Comparison of ENCODE assay signal across 8 cellular contexts in genomic region chr22:50507991-50508884, GRCh38. TPM values are rescaled to one million over a fixed set of nuclear protein-coding genes. Genes with fewer than 3 reads are reported as not detected.
A peak's percentile ranks its signal among the peaks of the same experiment; 100 is the strongest.
DNase-seq lines count a peak whose midpoint lies in the region; TF ChIP-seq lines count a peak whose summit lies in the region.

Gene NCAPH2, plus strand, starts transcription at chr22:50508224. Its CDS starts 114 bp downstream, at chr22:50508338.

- H3K9me3 ChIP-seq in HAP-1: no peaks in the 10 kb centered on the region
- no peaks in the 10 kb centered on the region for H3K9me3 ChIP-seq in MM.1S (replicated peaks; ENCODE audit: insufficient read depth, low read length)
- no peaks in the 10 kb centered on the region for H3K9me3 ChIP-seq in neutrophil

- no peak for TF ChIP-seq CTCF in MM.1S (IDR thresholded peaks at IDR 0.05; ENCODE audit: low read length)
- no peak for TF ChIP-seq CTCF in neutrophil (IDR thresholded peaks at IDR 0.05)

- no peaks in the 10 kb centered on the region for H3K9me2 ChIP-seq in MM.1S (replicated peaks; ENCODE audit: insufficient read depth, low read length)

- no peaks in the 10 kb centered on the region for H3K27me3 Mint-ChIP-seq in activated naive CD4-positive, alpha-beta T cell treated with anti-CD3 and anti-CD28 coated beads, Interleukin-2, amount 10 ng/mL, durations not matched to agents 7 days and 5 days

- in situ Hi-C loops in G401 (cut with HindIII; ENCODE audit: low sequenced_read_pairs): no loop called here
- in situ Hi-C loops in HAP-1 (cut with MboI; ENCODE audit: low sequenced_read_pairs): no loop called here
- in situ Hi-C loops in SK-MEL-5 (cut with HindIII; ENCODE audit: low pct_unique_long_range_greater_than_20kb, low sequenced_read_pairs): no loop called here

- peak within 1 kb of the TSS; percentile 92 for H2AFZ ChIP-seq in MM.1S (ENCODE audit: low read length)

- peaks cover 74% of the 10 kb centered on the region for H3K79me2 ChIP-seq in MM.1S (ENCODE audit: low read length)

- peak within 1 kb of the TSS; percentile 96 for H3K27ac Mint-ChIP-seq in activated naive CD4-positive, alpha-beta T cell treated with anti-CD3 and anti-CD28 coated beads, Interleukin-2, amount 10 ng/mL, durations not matched to agents 7 days and 5 days

- peaks cover 37% of the 10 kb centered on the region for H3K36me3 ChIP-seq in HAP-1 (replicated peaks)
- H3K36me3 ChIP-seq in MM.1S (replicated peaks; ENCODE audit: insufficient read depth, low read length): no peaks in the 10 kb centered on the region
- peaks cover 34% of the 10 kb centered on the region for H3K36me3 ChIP-seq in neutrophil

- peak within 1 kb of the TSS; percentile 94 for H3K4me2 ChIP-seq in MM.1S (ENCODE audit: low read depth, low read length)

- CTCF ChIA-PET in activated naive CD4-positive, alpha-beta T cell treated with anti-CD3 and anti-CD28 coated beads, Interleukin-2, amount 10 ng/mL, durations not matched to agents 7 days and 5 days (lab: Charles Lee): interaction anchor here (0.7 to 2.0 kb wide), 11 partner anchors 10 to 232 kb away, joined by 3 to 14 read pairs (median 4); partner anchors contain the start of gene SCO2

- peak within 1 kb of the TSS; percentile 84 for H3K27ac ChIP-seq in MM.1S (ENCODE audit: low read length)
- H3K27ac ChIP-seq in neutrophil: peak within 1 kb of the TSS; percentile 92
- H3K27ac ChIP-seq in substantia nigra (ENCODE audit: low read depth, low read length, poor library complexity, severe bottlenecking): peak within 1 kb of the TSS; percentile 92

- H3K9me3 Mint-ChIP-seq in activated naive CD4-positive, alpha-beta T cell treated with anti-CD3 and anti-CD28 coated beads, Interleukin-2, amount 10 ng/mL, durations not matched to agents 7 days and 5 days: no peaks in the 10 kb centered on the region

- DNase-seq in G401 (ENCODE audit: low spot score): peak; percentile 97
- peak; percentile 89 to 97 for DNase-seq in HAP-1 (ENCODE audit: low spot score in 2 of 2)
- peak; percentile 98 for DNase-seq in MM.1S
- peak; percentile 97 for DNase-seq in SK-MEL-5 (ENCODE audit: low read depth, low spot score)
- peak; percentile 97 for DNase-seq in activated naive CD4-positive, alpha-beta T cell treated with anti-CD3 and anti-CD28 coated beads, Interleukin-2, amount 10 ng/mL, durations not matched to agents 7 days and 5 days
- peak; percentile 100 for DNase-seq in germinal center (ENCODE audit: low spot score)
- DNase-seq in substantia nigra (lab: John Stamatoyannopoulos, UW): peak in 43 of 49 donors; percentile 89 to 100 (median 99)

- peak within 1 kb of the TSS; percentile 93 for H3K4me3 Mint-ChIP-seq in activated naive CD4-positive, alpha-beta T cell treated with anti-CD3 and anti-CD28 coated beads, Interleukin-2, amount 10 ng/mL, durations not matched to agents 7 days and 5 days

- H3K4me1 ChIP-seq in HAP-1: peaks cover 8% of the 10 kb centered on the region
- H3K4me1 ChIP-seq in MM.1S (ENCODE audit: low read length): peaks cover 6% of the 10 kb centered on the region
- H3K4me1 ChIP-seq in neutrophil (ENCODE audit: control insufficient read depth in 1 of 2, insufficient read depth in 1 of 2, low read depth in 1 of 2, low read length in 1 of 2): peaks cover 16 to 22% of the 10 kb centered on the region in 2 experiments

- H3K27me3 ChIP-seq in HAP-1 (ENCODE audit: low read depth) (no peaks in the 10 kb centered on the region), MM.1S (replicated peaks; ENCODE audit: insufficient read depth, low read length) (no peaks in the 10 kb centered on the region), neutrophil (no peaks in the 10 kb centered on the region)

- H3K4me3 ChIP-seq in HAP-1: peak within 1 kb of the TSS; percentile 99
- H3K4me3 ChIP-seq in MM.1S (ENCODE audit: low read length): peak within 1 kb of the TSS; percentile 89
- H3K4me3 ChIP-seq in neutrophil (ENCODE audit: low read depth in 1 of 2, low read length in 1 of 2): peak within 1 kb of the TSS; percentile 79 to 83

- H3K36me3 Mint-ChIP-seq in activated naive CD4-positive, alpha-beta T cell treated with anti-CD3 and anti-CD28 coated beads, Interleukin-2, amount 10 ng/mL, durations not matched to agents 7 days and 5 days: peaks cover 13% of the 10 kb centered on the region

- peaks cover 34% of the 10 kb centered on the region for H3K4me1 Mint-ChIP-seq in activated naive CD4-positive, alpha-beta T cell treated with anti-CD3 and anti-CD28 coated beads, Interleukin-2, amount 10 ng/mL, durations not matched to agents 7 days and 5 days

- no peaks in the 10 kb centered on the region for H3F3A ChIP-seq in MM.1S (ENCODE audit: insufficient read depth, low read length)

- H4K20me1 ChIP-seq in MM.1S (ENCODE audit: insufficient read depth, low read length): no peaks in the 10 kb centered on the region

- peak within 1 kb of the TSS; percentile 87 for H3K9ac ChIP-seq in MM.1S (ENCODE audit: low read length)

RNA-seq across cellular contexts. Expression of gene NCAPH2, which starts in this region (rescaled TPM):
- total RNA-seq in G401 (2014; rRNA removed; shearing (Covaris generic)): 80.3 and 81.2 TPM in 2 replicates
- total RNA-seq in SK-MEL-5 (2014; rRNA removed; shearing (Covaris generic)): 51.5 and 53.8 TPM in 2 replicates
- 48.4 and 50.3 TPM in 2 replicates for polyA plus RNA-seq in SK-MEL-5 (2015; cell fraction: cytosol; rRNA removed)
- polyA plus RNA-seq in SK-MEL-5 (2015; cell fraction: nucleus; rRNA removed): 117 and 135 TPM in 2 replicates

Comparison
In these comparisons a context has a peak if more than half of its experiments do, and no peak if none do; other contexts are left out.
1. Peak in every context shown above with its lines: DNase-seq, H3K4me3 ChIP-seq and H3K27ac ChIP-seq.